9 cellular contexts compared by ENCODE assay signal in the genomic region with DNA sequence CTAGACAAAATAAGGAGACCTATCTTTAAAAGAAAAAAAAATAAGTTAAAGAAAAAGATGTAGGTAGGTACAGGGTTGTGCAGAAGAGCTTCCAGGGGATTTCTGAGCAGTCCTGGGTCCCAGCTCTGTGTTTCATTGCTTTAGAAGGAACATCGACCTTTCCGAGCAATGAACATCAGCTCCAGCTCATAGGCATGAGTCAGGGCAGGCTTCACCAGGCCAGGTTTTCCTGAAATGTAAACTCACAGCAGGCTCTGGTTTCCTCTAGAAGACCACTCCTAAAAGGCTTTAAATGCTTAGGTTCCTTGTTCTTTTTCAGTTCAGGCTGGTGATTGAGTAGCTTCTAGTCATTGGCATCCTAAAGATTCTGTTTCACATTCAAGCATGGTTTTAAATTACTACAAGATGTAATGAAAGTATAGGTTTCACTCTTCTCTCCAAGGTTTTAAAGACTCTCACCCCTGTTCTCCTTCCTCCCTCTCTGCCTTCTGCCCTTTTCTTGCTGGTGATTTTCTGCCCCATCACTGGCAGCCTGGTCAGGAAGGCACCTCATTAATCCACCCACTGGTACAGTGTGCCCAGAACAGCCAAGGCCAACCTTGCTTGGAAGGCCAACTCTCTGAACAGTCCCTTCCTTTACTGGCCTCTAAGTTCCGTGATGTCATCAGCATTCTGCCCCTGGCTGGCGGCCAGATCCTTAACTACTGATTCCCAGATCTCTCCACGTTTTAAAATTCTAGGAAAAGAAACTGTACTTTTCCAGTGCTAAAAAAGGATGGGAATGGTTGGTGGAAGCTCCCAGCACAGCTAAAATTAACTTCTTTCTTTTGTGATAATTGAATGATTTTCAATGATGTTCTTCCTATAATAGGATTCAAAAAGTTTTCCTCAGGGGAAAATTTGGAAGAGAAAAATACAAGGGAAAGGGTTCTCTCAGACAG.
A peak's percentile ranks its signal among the peaks of the same experiment; 100 is the strongest.
DNase-seq lines count a peak whose midpoint lies in the region; ATAC-seq and TF ChIP-seq lines count a peak whose summit lies in the region.
"Had no signal": no experiment of that assay in that cellular context is flagged by ENCODE, and none has a peak within 500 bp of the region (broad histone marks: within the 10 kb centered on the region; RNA-seq: fewer than 3 reads in every experiment).

No MANE protein-coding gene starts in this region.

- 48% methylated on average over 4 of the region's 5 CpGs for WGBS in right lobe of liver (ENCODE audit: insufficient coverage, low coverage, low lambda C conversion rate, missing lambda C conversion rate)

- no peak overlapping the region for H3K4me3 Mint-ChIP-seq in activated CD4-positive, alpha-beta T cell treated with anti-CD3 and anti-CD28 coated beads, Interleukin-2, amount 10 ng/mL, durations not matched to agents 24 days and 14 days

- H3K27ac ChIP-seq in caudate nucleus (ENCODE audit: low read depth, low read length), result peak overlapping the region; percentile 60
- H3K27ac ChIP-seq in right lobe of liver, result peak overlapping the region in 2 of 3 donors; percentile 10 to 77
- peak overlapping the region; percentile 68 to 87 for H3K27ac ChIP-seq in thoracic aorta
- H3K27ac ChIP-seq: VCaP had no signal

- H3K27me3 ChIP-seq in MG63 (no peaks in the 10 kb centered on the region), right lobe of liver (no peaks in the 10 kb centered on the region), thoracic aorta (replicated peaks; ENCODE audit: insufficient read depth) (no peaks in the 10 kb centered on the region)

- H3K36me3 Mint-ChIP-seq in activated CD4-positive, alpha-beta T cell treated with anti-CD3 and anti-CD28 coated beads, Interleukin-2, amount 10 ng/mL, durations not matched to agents 24 days and 14 days (ENCODE audit: low read depth), result peaks cover 12% of the 10 kb centered on the region

- H3K9me3 ChIP-seq in MG63, result no peaks in the 10 kb centered on the region
- no peaks in the 10 kb centered on the region for H3K9me3 ChIP-seq in right lobe of liver
- H3K9me3 ChIP-seq in thoracic aorta, result no peaks in the 10 kb centered on the region

- ATAC-seq in right lobe of liver (peak; percentile 51 to 65 (median 60)), thoracic aorta (ENCODE audit: insufficient number of reproducible peaks, low FRiP score, low read depth) (peak; percentile 87)

- intact Hi-C loops in right lobe of liver (cut with DNase I), result no loop called here
- intact Hi-C loops in activated CD4-positive, alpha-beta T cell treated with anti-CD3 and anti-CD28 coated beads, Interleukin-2, amount 10 ng/mL, durations not matched to agents 24 days and 14 days (cut with micrococcal nuclease), result no loop called here

- H3K27me3 Mint-ChIP-seq in activated CD4-positive, alpha-beta T cell treated with anti-CD3 and anti-CD28 coated beads, Interleukin-2, amount 10 ng/mL, durations not matched to agents 24 days and 14 days, result peaks cover 3% of the 10 kb centered on the region

- no peak overlapping the region for H3K27ac Mint-ChIP-seq in activated CD4-positive, alpha-beta T cell treated with anti-CD3 and anti-CD28 coated beads, Interleukin-2, amount 10 ng/mL, durations not matched to agents 24 days and 14 days

- H3K4me3 ChIP-seq in MG63, result no peak overlapping the region
- H3K4me3 ChIP-seq in right lobe of liver, result no peak overlapping the region
- no peak overlapping the region for H3K4me3 ChIP-seq in thoracic aorta

- peaks cover 3% of the 10 kb centered on the region for H3K9me3 Mint-ChIP-seq in activated CD4-positive, alpha-beta T cell treated with anti-CD3 and anti-CD28 coated beads, Interleukin-2, amount 10 ng/mL, durations not matched to agents 24 days and 14 days

- TF ChIP-seq CTCF in right lobe of liver (IDR thresholded peaks at IDR 0.05) (no peak), thoracic aorta (IDR thresholded peaks at IDR 0.05) (no peak)

- no peak for TF ChIP-seq POLR2A in right lobe of liver (IDR thresholded peaks at IDR 0.05)

- H3K4me1 ChIP-seq in right lobe of liver (peaks cover 0 to 12% (median 4%) of the 10 kb centered on the region in 4 donors), thoracic aorta (ENCODE audit: control insufficient read depth in 1 of 2, low read depth in 2 of 2) (peaks cover 27 to 49% of the 10 kb centered on the region in 2 donors)

- DNase-seq in MG63 (peak; percentile 79), caudate nucleus (lab: John Stamatoyannopoulos, UW) (peak in 26 of 61 donors; percentile 12 to 83 (median 40)), right lobe of liver (peak in 2 of 3 donors; percentile 60 to 66), thoracic aorta (ENCODE audit: low spot score) (peak; percentile 64), SIG-M5 treated with dmso at 0.1 percent for 504 hours (lab: John Stamatoyannopoulos, UW; ENCODE audit: unreplicated experiment) (no peak), germinal center (ENCODE audit: low spot score) (no peak)
- no peak for DNase-seq in activated CD4-positive, alpha-beta T cell treated with anti-CD3 and anti-CD28 coated beads, Interleukin-2, amount 10 ng/mL, durations not matched to agents 24 days and 14 days
- DNase-seq: foreskin melanocyte had no signal

- peaks cover 38% of the 10 kb centered on the region for H3K4me1 Mint-ChIP-seq in activated CD4-positive, alpha-beta T cell treated with anti-CD3 and anti-CD28 coated beads, Interleukin-2, amount 10 ng/mL, durations not matched to agents 24 days and 14 days

- H3K36me3 ChIP-seq in MG63 (no peaks in the 10 kb centered on the region), right lobe of liver (no peaks in the 10 kb centered on the region), thoracic aorta (no peaks in the 10 kb centered on the region)

Comparison
In these comparisons a context has a peak if more than half of its experiments do, and no peak if none do; other contexts are left out.
1. DNase-seq: peak in MG63 (single experiment), right lobe of liver (2 of 3) and thoracic aorta (single experiment); none in SIG-M5 treated with dmso at 0.1 percent for 504 hours (single experiment), germinal center (single experiment) and activated CD4-positive, alpha-beta T cell treated with anti-CD3 and anti-CD28 coated beads, Interleukin-2, amount 10 ng/mL, durations not matched to agents 24 days and 14 days (single experiment).
2. Peak in every context shown above with its lines, with median percentiles within 50 percentile points of each other: H3K27ac ChIP-seq.